In the genomic region with DNA sequence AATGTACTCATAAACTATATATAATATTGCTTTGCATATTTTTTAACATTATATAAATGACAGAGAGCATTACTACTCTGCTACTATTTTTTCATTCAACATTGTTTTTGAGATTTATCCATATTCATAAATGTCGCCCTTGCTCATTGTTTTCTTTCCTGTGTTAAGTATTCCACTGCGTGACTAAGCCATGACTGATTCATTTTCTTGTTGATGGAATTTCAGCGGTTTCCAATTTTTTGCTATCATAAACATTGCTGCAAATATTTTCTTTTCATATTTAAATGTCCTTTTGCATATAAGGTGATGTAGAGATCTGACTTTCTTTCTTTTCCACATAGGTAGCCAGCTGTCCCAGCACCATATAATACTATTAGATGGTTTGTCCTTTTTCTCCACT, we compare ENCODE assay signal across 21 cellular contexts. TPM values are rescaled to one million over a fixed set of nuclear protein-coding genes. Genes with fewer than 3 reads are reported as not detected.
DNase-seq lines count a peak whose midpoint lies in the region; ATAC-seq and TF ChIP-seq lines count a peak whose summit lies in the region.
"Had no signal": no experiment of that assay in that cellular context is flagged by ENCODE, and none has a peak within 500 bp of the region (broad histone marks: within the 10 kb centered on the region; RNA-seq: fewer than 3 reads in every experiment).

No MANE protein-coding gene starts in this region.

- no peak for TF ChIP-seq CTCF in A673 (conservative IDR thresholded peaks at IDR 0.05; ENCODE audit: low read depth, low read length)
- TF ChIP-seq CTCF in brain microvascular endothelial cell (IDR thresholded peaks at IDR 0.05; ENCODE audit: low read depth, low read length, missing control alignments): no peak
- TF ChIP-seq CTCF in foreskin keratinocyte (conservative IDR thresholded peaks at IDR 0.05): no peak
- TF ChIP-seq CTCF in Caco-2 (IDR thresholded peaks at IDR 0.05; ENCODE audit: insufficient read depth in 1 of 2, low read depth in 1 of 2, low read length in 1 of 2, severe bottlenecking in 1 of 2, unreplicated experiment in 1 of 2): no peak

- H3K27ac ChIP-seq in A673 (ENCODE audit: low read depth, low read length, poor library complexity, severe bottlenecking) (no peak overlapping the region), brain microvascular endothelial cell (peak overlapping the region; percentile 6), foreskin keratinocyte (no peak overlapping the region)
- H3K27ac ChIP-seq: cardiac muscle cell, psoas muscle, testis, WERI-Rb-1 had no signal

- DNase-seq in A673 (ENCODE audit: low spot score) (peak; percentile 16), NCI-H460 (ENCODE audit: extremely low read depth, low read depth) (peak; percentile 9), brain microvascular endothelial cell (peak; percentile 37), foreskin keratinocyte (peak; percentile 27 to 45), Caco-2 (no peak), putamen (ENCODE audit: low spot score) (no peak), middle frontal gyrus (ENCODE audit: extremely low spot score, low spot score) (no peak)
- DNase-seq in activated T-cell treated with anti-CD3 and anti-CD28 coated beads, Interleukin-2, amount 50 U/mL, for 24 hours: no peak
- DNase-seq: activated CD4-positive, alpha-beta memory T cell treated with anti-CD3 and anti-CD28 coated beads for 36 hours; activated naive CD4-positive, alpha-beta T cell treated with anti-CD3 and anti-CD28 coated beads for 36 hours; activated T-cell treated with anti-CD3 and anti-CD28 coated beads, Interleukin-2, amount 50 U/mL, for 1 hour; C1 segment of cervical spinal cord; effector memory CD4-positive, alpha-beta T cell; NCI-H187 treated with DMSO at 0.1 percent for 48 hours; NCI-H345; psoas muscle; T-helper 17 cell; testis; WERI-Rb-1 had no signal

- CTCF ChIA-PET in A673 (lab: Charles Lee): no interaction called here
- CTCF ChIA-PET in Caco-2 (lab: Charles Lee): no interaction called here

- no peaks in the 10 kb centered on the region for H3K27me3 Mint-ChIP-seq in Caco-2 (ENCODE audit: insufficient read depth, unreplicated experiment)
- no peaks in the 10 kb centered on the region for H3K27me3 Mint-ChIP-seq in activated T-cell treated with anti-CD3 and anti-CD28 coated beads, Interleukin-2, amount 50 U/mL, for 24 hours
- H3K27me3 Mint-ChIP-seq: activated CD4-positive, alpha-beta memory T cell treated with anti-CD3 and anti-CD28 coated beads for 36 hours; T-helper 17 cell had no signal

- in situ Hi-C loops in brain microvascular endothelial cell (cut with HindIII; ENCODE audit: low pct_ligation_motif_present, low sequenced_read_pairs): no loop called here

- H3K36me3 ChIP-seq in A673 (ENCODE audit: insufficient read depth, low read length, poor library complexity, severe bottlenecking): no peaks in the 10 kb centered on the region
- H3K36me3 ChIP-seq in brain microvascular endothelial cell (replicated peaks): no peaks in the 10 kb centered on the region
- H3K36me3 ChIP-seq in Caco-2 (ENCODE audit: control insufficient read depth, insufficient read depth, low read length): no peaks in the 10 kb centered on the region
- H3K36me3 ChIP-seq: cardiac muscle cell, WERI-Rb-1 had no signal

- H3K9me3 Mint-ChIP-seq in Caco-2 (ENCODE audit: unreplicated experiment): no peaks in the 10 kb centered on the region
- H3K9me3 Mint-ChIP-seq in activated T-cell treated with anti-CD3 and anti-CD28 coated beads, Interleukin-2, amount 50 U/mL, for 24 hours: no peaks in the 10 kb centered on the region
- H3K9me3 Mint-ChIP-seq: activated naive CD4-positive, alpha-beta T cell treated with anti-CD3 and anti-CD28 coated beads for 36 hours had no signal

- H3K27ac Mint-ChIP-seq in Caco-2 (ENCODE audit: unreplicated experiment): no peak overlapping the region
- H3K27ac Mint-ChIP-seq in activated T-cell treated with anti-CD3 and anti-CD28 coated beads, Interleukin-2, amount 50 U/mL, for 24 hours: no peak overlapping the region
- H3K27ac Mint-ChIP-seq: activated CD4-positive, alpha-beta memory T cell treated with anti-CD3 and anti-CD28 coated beads for 36 hours; activated naive CD4-positive, alpha-beta T cell treated with anti-CD3 and anti-CD28 coated beads for 36 hours; mesothelial cell of epicardium; T-helper 17 cell had no signal

- H3K27me3 ChIP-seq in A673 (replicated peaks; ENCODE audit: insufficient read depth, low read depth, low read length, poor library complexity) (no peaks in the 10 kb centered on the region), brain microvascular endothelial cell (replicated peaks) (no peaks in the 10 kb centered on the region), foreskin keratinocyte (no peaks in the 10 kb centered on the region), Caco-2 (replicated peaks; ENCODE audit: control insufficient read depth, insufficient read depth, low read length) (no peaks in the 10 kb centered on the region)
- H3K27me3 ChIP-seq: cardiac muscle cell, testis had no signal

- ATAC-seq in foreskin keratinocyte: no peak
- ATAC-seq: psoas muscle, T-helper 17 cell had no signal

- POLR2A ChIA-PET in A673 (lab: Charles Lee; ENCODE audit: low non-redundant PET) (no interaction called here), Caco-2 (lab: Charles Lee) (no interaction called here)

- H3K9me3 ChIP-seq in A673 (ENCODE audit: low read depth, low read length, poor library complexity, severe bottlenecking) (no peaks in the 10 kb centered on the region), Caco-2 (0 out of 2 replicates have a peak, but pooled peaks cover 4% of the 10 kb centered on the region)
- H3K9me3 ChIP-seq: psoas muscle, testis had no signal

- H3K4me3 ChIP-seq in A673 (ENCODE audit: low read depth, low read length, poor library complexity, severe bottlenecking) (no peak overlapping the region), brain microvascular endothelial cell (ENCODE audit: low read depth, low read length) (no peak overlapping the region), Caco-2 (ENCODE audit: low read depth, low read length) (no peak overlapping the region)
- H3K4me3 ChIP-seq: cardiac muscle cell, psoas muscle, testis had no signal

- H3K4me1 ChIP-seq in A673 (ENCODE audit: insufficient read depth, low read length, poor library complexity, severe bottlenecking) (no peaks in the 10 kb centered on the region), foreskin keratinocyte (no peaks in the 10 kb centered on the region), Caco-2 (no peaks in the 10 kb centered on the region)
- H3K4me1 ChIP-seq: psoas muscle, testis had no signal

- intact Hi-C loops in A673 (cut with micrococcal nuclease; ENCODE audit: unreplicated experiment): no loop called here
- intact Hi-C loops in Caco-2 (cut with micrococcal nuclease; ENCODE audit: unreplicated experiment): no loop called here

- no peaks in the 10 kb centered on the region for H3K4me1 Mint-ChIP-seq in Caco-2 (ENCODE audit: low read depth, unreplicated experiment)
- H3K4me1 Mint-ChIP-seq in activated T-cell treated with anti-CD3 and anti-CD28 coated beads, Interleukin-2, amount 50 U/mL, for 24 hours (ENCODE audit: low read depth): no peaks in the 10 kb centered on the region
- H3K4me1 Mint-ChIP-seq: mesothelial cell of epicardium, T-helper 17 cell had no signal

- BruUV-seq in A673 (replicated peaks; lab: Mats Ljungman, UMichigan): no TSS peak
- BruUV-seq in Caco-2 (replicated peaks; lab: Mats Ljungman, UMichigan): no TSS peak

- no peaks in the 10 kb centered on the region for H3K36me3 Mint-ChIP-seq in Caco-2 (ENCODE audit: insufficient read depth, unreplicated experiment)
- no peaks in the 10 kb centered on the region for H3K36me3 Mint-ChIP-seq in activated T-cell treated with anti-CD3 and anti-CD28 coated beads, Interleukin-2, amount 50 U/mL, for 24 hours (ENCODE audit: low read depth)

- H3K4me3 Mint-ChIP-seq in Caco-2 (ENCODE audit: unreplicated experiment): no peak overlapping the region
- no peak overlapping the region for H3K4me3 Mint-ChIP-seq in activated T-cell treated with anti-CD3 and anti-CD28 coated beads, Interleukin-2, amount 50 U/mL, for 24 hours
- H3K4me3 Mint-ChIP-seq: activated CD4-positive, alpha-beta memory T cell treated with anti-CD3 and anti-CD28 coated beads for 36 hours; activated naive CD4-positive, alpha-beta T cell treated with anti-CD3 and anti-CD28 coated beads for 36 hours; mesothelial cell of epicardium; T-helper 17 cell had no signal

RNA-seq across cellular contexts. Expression of a gene that starts 57.6 kb away (rescaled TPM):
- 23.1 and 23.3 TPM in 2 replicates for total RNA-seq in A673 (2021)
- total RNA-seq in NCI-H460 (2014; rRNA removed; shearing (Covaris generic)): 13.4 and 13.7 TPM in 2 replicates
- 53.3 and 72.7 TPM in 2 replicates for polyA plus RNA-seq in NCI-H460 (2014; cell fraction: nucleus; rRNA removed)
- 7.3 and 9.7 TPM in 2 replicates for total RNA-seq in foreskin keratinocyte
- polyA plus RNA-seq in foreskin keratinocyte: 4.5 and 6.6 TPM in 2 replicates
- total RNA-seq in Caco-2 (2022): 26.8 and 31.3 TPM in 2 replicates

Comparison
In these comparisons a context has a peak if more than half of its experiments do, and no peak if none do; other contexts are left out.
1. DNase-seq: peak in A673 (single experiment), NCI-H460 (single experiment), brain microvascular endothelial cell (single experiment) and foreskin keratinocyte (2 of 2); none in Caco-2 (0 of 2), putamen (single experiment), middle frontal gyrus (single experiment) and activated T-cell treated with anti-CD3 and anti-CD28 coated beads, Interleukin-2, amount 50 U/mL, for 24 hours (single experiment).